In genomic region chr18:38359258-38359657, GRCh38 we compare ENCODE assay signal across 27 cellular contexts.
"Had no signal": no experiment of that assay in that cellular context is flagged by ENCODE, and none has a peak within 500 bp of the region (broad histone marks: within the 10 kb centered on the region; RNA-seq: fewer than 3 reads in every experiment).

No MANE protein-coding gene starts in this region.

- H3K27me3 ChIP-seq: MG63, Peyer's patch, SJCRH30 had no signal

- H3K4me2 ChIP-seq: PC-9 had no signal

- DNase-seq: Karpas-422; KBM-7; MG63; NCI-H1092; NCI-H1105 treated with DMSO at 0.1 percent for 48 hours; NCI-H1417 treated with DMSO at 0.1 percent for 48 hours; NCI-H146; NCI-H1694 treated with DMSO at 0.1 percent for 48 hours; NCI-H1930; NCI-H2081; NCI-H2107; NCI-H2227 treated with DMSO at 0.1 percent for 48 hours; NCI-H446; NCI-H510A; NCI-H524 treated with DMSO at 0.1 percent for 48 hours; NCI-H69; NCI-H774; NK-92 treated with Interleukin-12 subunit alpha and Interleukin-12 subunit beta, amount 100 ng/mL, for 24 hours; PC-9; Peyer's patch; SHP77 treated with DMSO at 0.1 percent for 48 hours; SJCRH30; SW 1271; T-cell had no signal

- H3K4me1 ChIP-seq: Peyer's patch, SJCRH30 had no signal

- H3K27ac ChIP-seq: HL-60, PC-9, Peyer's patch, SJCRH30, SK-N-MC had no signal

- ATAC-seq: Right ventricle myocardium inferior, T-cell had no signal

- H2AFZ ChIP-seq: PC-9 had no signal

- H3K9me3 ChIP-seq: MG63, Peyer's patch, SJCRH30 had no signal

- H3K36me3 ChIP-seq: MG63, Peyer's patch, SJCRH30 had no signal

- H3K4me3 ChIP-seq: MG63, PC-9, Peyer's patch, SJCRH30, SK-N-MC had no signal
